Comparison of ENCODE assay signal across 8 cellular contexts in genomic region chr12:49750027-49750977, GRCh38. TPM values are rescaled to one million over a fixed set of nuclear protein-coding genes. Genes with fewer than 3 reads are reported as not detected.
DNase-seq lines count a peak whose midpoint lies in the region; ATAC-seq and FAIRE-seq lines count a peak whose summit lies in the region.

No MANE protein-coding gene starts in this region.

- intact Hi-C loops in CD4-positive, alpha-beta memory T cell (cut with micrococcal nuclease): loop anchor here (1.0 kb wide), 1 partner anchor 9 kb away; the partner anchor contains the start of gene TMBIM6

- peaks cover 34% of the 10 kb centered on the region for H3K36me3 ChIP-seq in CD4-positive, alpha-beta memory T cell (ENCODE audit: insufficient read depth, low read length)
- H3K36me3 ChIP-seq in small intestine (ENCODE audit: control insufficient read depth in 2 of 2, insufficient read depth in 2 of 2, low read length in 2 of 2): peaks cover 7 to 16% of the 10 kb centered on the region in 2 donors

- WGBS in small intestine, 3 donors: 55 to 57% (median 57%) methylated on average over 8 of the region's 8 CpGs

- H3K36me3 Mint-ChIP-seq in CD4-positive, alpha-beta memory T cell: peaks cover 27 to 70% of the 10 kb centered on the region in 2 donors
- H3K36me3 Mint-ChIP-seq in T-helper 17 cell (ENCODE audit: low read depth): peaks cover 6% of the 10 kb centered on the region

- no peak overlapping the region for H3K4me3 ChIP-seq in CD4-positive, alpha-beta memory T cell (ENCODE audit: low read length in 2 of 2)
- no peak overlapping the region for H3K4me3 ChIP-seq in small intestine (ENCODE audit: low read depth in 1 of 2, low read length in 2 of 2)

- peak overlapping the region; percentile 36 to 67 (median 58) for H3K4me3 Mint-ChIP-seq in CD4-positive, alpha-beta memory T cell
- peak overlapping the region; percentile 85 for H3K4me3 Mint-ChIP-seq in T-helper 17 cell

- H3K4me1 Mint-ChIP-seq in CD4-positive, alpha-beta memory T cell: peaks cover 48 to 95% (median 68%) of the 10 kb centered on the region in 4 donors
- H3K4me1 Mint-ChIP-seq in T-helper 17 cell: peaks cover 55% of the 10 kb centered on the region

- peaks cover 0 to 1% (median 0%) of the 10 kb centered on the region in 8 donors for H3K9me3 Mint-ChIP-seq in CD4-positive, alpha-beta memory T cell

- H3K9me3 ChIP-seq in CD4-positive, alpha-beta memory T cell (ENCODE audit: control insufficient read depth in 1 of 2, low read length in 2 of 2): no peaks in the 10 kb centered on the region
- H3K9me3 ChIP-seq in T-helper 17 cell (ENCODE audit: control insufficient read depth, low read length, poor library complexity, severe bottlenecking) (no peaks in the 10 kb centered on the region), small intestine (ENCODE audit: control insufficient read depth, low read depth) (no peaks in the 10 kb centered on the region)

- FAIRE-seq in small intestine (lab: Jason Lieb, UNC): no peak

- peak; percentile 38 for ATAC-seq in HG03196 (IDR thresholded peaks at IDR 0.05; ENCODE audit: unreplicated experiment)
- ATAC-seq in T-helper 17 cell: peak; percentile 76
- no peak for ATAC-seq in GM21360 (IDR thresholded peaks at IDR 0.05; ENCODE audit: unreplicated experiment)

- H3K4me1 ChIP-seq in CD4-positive, alpha-beta memory T cell (ENCODE audit: insufficient read depth, low read length): peaks cover 86% of the 10 kb centered on the region
- H3K4me1 ChIP-seq in small intestine (ENCODE audit: control insufficient read depth in 2 of 2, insufficient read depth in 1 of 2, low read depth in 1 of 2, low read length in 1 of 2): peaks cover 7 to 13% of the 10 kb centered on the region in 2 donors

- peak in 4 of 5 donors; percentile 12 to 74 (median 39) for DNase-seq in CD4-positive, alpha-beta memory T cell
- DNase-seq in T-helper 17 cell (no peak), epithelial cell of prostate (ENCODE audit: low read depth, low spot score) (peak; percentile 66), small intestine (peak; percentile 46), NCI-H748 (lab: John Stamatoyannopoulos, UW; ENCODE audit: unreplicated experiment) (no peak), foreskin melanocyte (no peak)

- CTCF ChIA-PET in CD4-positive, alpha-beta memory T cell (lab: Charles Lee; ENCODE audit: partially characterized antibody): interaction anchor here (1.8 to 8.5 kb wide), 3 partner anchors 9 to 90 kb away, joined by 5 to 85 read pairs (median 15); partner anchors contain the start of gene TMBIM6

- H3K27me3 Mint-ChIP-seq in CD4-positive, alpha-beta memory T cell: no peaks in the 10 kb centered on the region
- H3K27me3 Mint-ChIP-seq in T-helper 17 cell: no peaks in the 10 kb centered on the region

- POLR2A ChIA-PET in CD4-positive, alpha-beta memory T cell (lab: Charles Lee; ENCODE audit: partially characterized antibody): interaction anchor here (1.7 kb wide), 1 partner anchor 9 kb away, joined by 15 read pairs; the partner anchor contains the start of gene TMBIM6

- no peaks in the 10 kb centered on the region for H3K27me3 ChIP-seq in CD4-positive, alpha-beta memory T cell (ENCODE audit: insufficient read depth, low read length)
- H3K27me3 ChIP-seq in small intestine (ENCODE audit: control insufficient read depth in 2 of 2, insufficient read depth in 2 of 2, low read length in 2 of 2): no peaks in the 10 kb centered on the region

- peak overlapping the region; percentile 44 for H3K27ac ChIP-seq in CD4-positive, alpha-beta memory T cell (ENCODE audit: low read depth, low read length)
- H3K27ac ChIP-seq in epithelial cell of prostate (peak overlapping the region; percentile 94), small intestine (ENCODE audit: low read depth in 1 of 2, low read length in 1 of 2) (peak overlapping the region; percentile 5 to 37)

- H3K27ac Mint-ChIP-seq in CD4-positive, alpha-beta memory T cell: peak overlapping the region; percentile 51 to 95 (median 71)
- H3K27ac Mint-ChIP-seq in T-helper 17 cell: peak overlapping the region; percentile 95

RNA-seq across cellular contexts. Expression of gene TMBIM6, which starts 8.9 kb away (rescaled TPM):
- total RNA-seq in CD4-positive, alpha-beta memory T cell: 100 to 1,000 TPM; 421 to 431 TPM
- 1,000 to 10,000 TPM in 1 of 2 donors, 100 to 1,000 TPM in 1; 878 to 2,112 TPM for polyA plus RNA-seq in CD4-positive, alpha-beta memory T cell
- 100 to 1,000 TPM; 325 to 376 TPM for total RNA-seq in T-helper 17 cell
- polyA plus RNA-seq in small intestine: 100 to 1,000 TPM; 174 to 377 (median 212) TPM

RNA-seq across cellular contexts. Expression of gene FMNL3, which starts 43.1 kb away (rescaled TPM):
- 10 to 100 TPM; 27.9 to 28.1 TPM for total RNA-seq in CD4-positive, alpha-beta memory T cell
- polyA plus RNA-seq in CD4-positive, alpha-beta memory T cell: 1 to 10 TPM; 3.9 to 6.1 TPM
- 10 to 100 TPM; 17.0 to 19.7 TPM for total RNA-seq in T-helper 17 cell
- polyA plus RNA-seq in small intestine: 1 to 10 TPM in 2 of 3 donors, under 1 TPM in 1; 0.89 to 4.6 (median 3.5) TPM

Comparison
In these comparisons a context has a peak if more than half of its experiments do, and no peak if none do; other contexts are left out.
1. DNase-seq: peak in CD4-positive, alpha-beta memory T cell (4 of 5), epithelial cell of prostate (single experiment) and small intestine (single experiment); none in T-helper 17 cell (0 of 3), NCI-H748 (single experiment) and foreskin melanocyte (single experiment).
2. H3K27ac ChIP-seq: peak in every context shown above with its lines; median percentile 94 in epithelial cell of prostate; 44 in CD4-positive, alpha-beta memory T cell; 21 in small intestine.